In genomic region chr2:233244818-233245217, GRCh38 we compare ENCODE assay signal across 1 cellular context.
TF ChIP-seq lines count a peak whose summit lies in the region.

No MANE protein-coding gene starts in this region.

TF ChIP-seq in A549, 52 proteins besides CTCF, POLR2A, EP300 and RAD21 (continued from another document):
- TF ChIP-seq EHMT2 (IDR thresholded peaks at IDR 0.05; ENCODE audit: low read depth), result no peak
- TF ChIP-seq MAX (IDR thresholded peaks at IDR 0.05), result no peak
- TF ChIP-seq CEBPB (IDR thresholded peaks at IDR 0.05), result 0 out of 4 replicates have a peak, but pooled peaks of 1 of the 2 experiments have one; percentile 14
- no peak for TF ChIP-seq ATOH8 (CRISPR knock-in tag; IDR thresholded peaks at IDR 0.05; ENCODE audit: low read depth)
- no peak for TF ChIP-seq RCOR1 (IDR thresholded peaks at IDR 0.05; ENCODE audit: low read depth, low read length)
- TF ChIP-seq KDM1A (IDR thresholded peaks at IDR 0.05; ENCODE audit: low read depth), result no peak
- no peak for TF ChIP-seq RARB (CRISPR knock-in tag; IDR thresholded peaks at IDR 0.05)
- peak; percentile 21; the same call in 1 of the 2 replicates for TF ChIP-seq JUNB (IDR thresholded peaks at IDR 0.05)
- TF ChIP-seq HMGXB4 (CRISPR knock-in tag; IDR thresholded peaks at IDR 0.05; ENCODE audit: borderline replicate concordance), result no peak
- TF ChIP-seq TFCP2L1 (CRISPR knock-in tag; IDR thresholded peaks at IDR 0.05), result no peak
- no peak for TF ChIP-seq CBX2 (IDR thresholded peaks at IDR 0.05; ENCODE audit: borderline replicate concordance, low read depth)
- no peak for TF ChIP-seq HDAC2 (IDR thresholded peaks at IDR 0.05)
